In the genomic region with DNA sequence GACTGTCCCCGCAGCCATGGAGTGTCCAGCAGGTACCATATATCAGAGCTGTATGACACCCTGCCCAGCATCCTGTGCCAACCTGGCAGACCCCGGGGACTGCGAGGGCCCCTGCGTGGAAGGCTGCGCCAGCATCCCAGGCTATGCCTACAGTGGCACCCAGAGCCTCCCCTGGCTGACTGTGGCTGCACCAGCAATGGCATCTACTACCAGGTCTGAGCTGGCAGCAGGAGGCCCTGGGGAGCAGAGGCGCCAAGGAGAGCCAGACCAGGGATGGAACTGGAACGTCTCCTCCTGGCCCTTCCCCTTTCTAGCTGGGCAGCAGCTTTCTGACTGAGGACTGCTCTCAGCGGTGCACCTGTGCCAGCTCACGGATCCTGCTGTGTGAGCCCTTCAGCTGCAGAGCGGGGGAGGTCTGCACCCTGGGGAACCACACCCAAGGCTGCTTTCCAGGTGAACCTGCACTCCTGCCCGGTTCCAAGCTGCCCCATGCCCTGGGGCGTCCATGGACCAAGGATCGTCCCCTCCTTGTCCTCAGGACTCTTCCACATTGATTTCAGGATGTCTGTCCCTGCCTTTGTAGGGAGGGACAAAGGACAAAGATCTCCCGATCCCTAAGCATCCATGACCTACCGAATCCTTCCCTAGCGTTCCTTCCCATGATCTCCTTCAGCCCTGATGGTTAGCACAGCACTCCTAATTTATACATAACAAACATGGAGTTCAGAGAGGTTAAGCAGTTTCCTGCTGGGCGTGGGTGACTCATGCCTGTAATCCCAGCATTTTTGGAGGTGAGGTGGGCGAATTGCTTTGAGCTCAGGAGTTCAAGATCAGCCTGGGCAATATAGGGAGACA, we compare ENCODE assay signal across 15 cellular contexts. TPM values are rescaled to one million over a fixed set of nuclear protein-coding genes. Genes with fewer than 3 reads are reported as not detected.
DNase-seq lines count a peak whose midpoint lies in the region; ATAC-seq, FAIRE-seq and TF ChIP-seq lines count a peak whose summit lies in the region.
"Had no signal": no experiment of that assay in that cellular context is flagged by ENCODE, and none has a peak within 500 bp of the region (broad histone marks: within the 10 kb centered on the region; RNA-seq: fewer than 3 reads in every experiment).

No MANE protein-coding gene starts in this region.

- H3K4me3 ChIP-seq in H1 (ENCODE audit: extremely low read depth in 1 of 4, insufficient read depth in 2 of 4, low read depth in 3 of 4, low read length in 4 of 4) (no peak overlapping the region), osteoblast (ENCODE audit: insufficient read depth, low read length) (no peak overlapping the region)
- H3K4me3 ChIP-seq: colonic mucosa, tibial artery had no signal

- peak overlapping the region; percentile 88; the same call in 1 of the 2 replicates for H2BK15ac ChIP-seq in H1 (ENCODE audit: low read length)

- no peaks in the 10 kb centered on the region for H3K36me3 ChIP-seq in H1 (ENCODE audit: control insufficient read depth in 2 of 4, insufficient read depth in 4 of 4, low read length in 3 of 4)
- no peaks in the 10 kb centered on the region for H3K36me3 ChIP-seq in osteoblast (ENCODE audit: insufficient read depth, low read length)
- H3K36me3 ChIP-seq: colonic mucosa, tibial artery had no signal

- no peak overlapping the region for H4K5ac ChIP-seq in H1 (ENCODE audit: insufficient read length, low read depth, low read length)

- peak overlapping the region; percentile 24 for H3K4ac ChIP-seq in H1 (replicated peaks; ENCODE audit: insufficient read length, low read depth, low read length)

- no peak overlapping the region for H2BK5ac ChIP-seq in H1 (ENCODE audit: low read depth, low read length)

- H3K4me1 ChIP-seq in H1 (replicated peaks in 1 of 4; ENCODE audit: control insufficient read depth in 3 of 4, insufficient read depth in 4 of 4, low read length in 3 of 4): peaks cover 0 to 11% (median 6%) of the 10 kb centered on the region in 4 experiments; a peak in 6 of 7 replicates
- H3K4me1 ChIP-seq in osteoblast (ENCODE audit: insufficient read depth, low read length): no peaks in the 10 kb centered on the region
- H3K4me1 ChIP-seq: Caco-2, colonic mucosa, tibial artery had no signal

- TF ChIP-seq EP300 in H1 (IDR thresholded peaks at IDR 0.05; ENCODE audit: borderline replicate concordance in 1 of 2, low read depth in 2 of 2, low read length in 2 of 2): no peak

- no peak for FAIRE-seq in H1 (lab: Jason Lieb, UNC)
- FAIRE-seq: TTC549 had no signal

- no peak overlapping the region for H3K23ac ChIP-seq in H1 (ENCODE audit: insufficient read length)

- H3K14ac ChIP-seq in H1 (ENCODE audit: insufficient read length): no peak overlapping the region

- H3K9me3 ChIP-seq in H1 (ENCODE audit: insufficient read depth in 2 of 2, low read depth in 1 of 2, low read length in 1 of 2): no peaks in the 10 kb centered on the region
- H3K9me3 ChIP-seq in osteoblast (ENCODE audit: low read depth, low read length): no peaks in the 10 kb centered on the region
- H3K9me3 ChIP-seq: Caco-2, colonic mucosa, tibial artery had no signal

- H2AFZ ChIP-seq in H1 (ENCODE audit: low read length): no peak overlapping the region
- H2AFZ ChIP-seq in osteoblast (ENCODE audit: low read length): no peak overlapping the region

- POLR2A ChIA-PET in H1 (lab: Charles Lee; ENCODE audit: partially characterized antibody): interaction anchor here (0.7 to 1.6 kb wide), 9 partner anchors 9 to 97 kb away, joined by 3 to 4 read pairs (median 3); a partner anchor contains a TSS

- 70% methylated on average over 17 of the region's 18 CpGs; no CpG with 5 or more reads in 1 of the 2 experiments for WGBS in H1 (ENCODE audit: extremely low coverage in 1 of 2, insufficient coverage in 1 of 2, insufficient read length in 1 of 2, insufficient replicate concordance in 2 of 2, low coverage in 1 of 2, low lambda C conversion rate in 2 of 2, missing lambda C conversion rate in 1 of 2), 2 experiments

- H3K4me2 ChIP-seq in H1 (ENCODE audit: insufficient read depth in 1 of 2, low read depth in 2 of 2, low read length in 2 of 2) (peak overlapping the region; percentile 16 to 34; a peak in 2 of 4 replicates), osteoblast (ENCODE audit: insufficient read depth, low read length) (no peak overlapping the region)

- peak overlapping the region; percentile 3; the same call in 1 of the 2 replicates for H2BK12ac ChIP-seq in H1 (ENCODE audit: low read depth, low read length)

- peak; percentile 13 for DNase-seq in NCI-H2107 treated with DMSO at 0.1 percent for 48 hours (lab: John Stamatoyannopoulos, UW; ENCODE audit: unreplicated experiment)
- DNase-seq in NCI-H2107 (lab: John Stamatoyannopoulos, UW): no peak
- DNase-seq in NCI-H146 (lab: John Stamatoyannopoulos, UW): peak; percentile 63
- no peak for DNase-seq in H1 (ENCODE audit: low read depth in 1 of 2, low spot score in 2 of 2)
- peak; percentile 80 for DNase-seq in osteoblast (ENCODE audit: insufficient read length, low spot score, missing footprints)
- DNase-seq in activated CD8-positive, alpha-beta memory T cell treated with anti-CD3 and anti-CD28 coated beads, Interleukin-2, amount 10 ng/mL, durations not matched to agents 7 days and 5 days: no peak
- DNase-seq: 8988T, Caco-2, colonic mucosa, NCI-H526 treated with DMSO at 0.1 percent for 48 hours, SIG-M5, tibial artery had no signal

- peaks cover 2% of the 10 kb centered on the region for H3K27me3 Mint-ChIP-seq in activated CD8-positive, alpha-beta memory T cell treated with anti-CD3 and anti-CD28 coated beads, Interleukin-2, amount 10 ng/mL, durations not matched to agents 7 days and 5 days

- no peaks in the 10 kb centered on the region for H3K27me3 ChIP-seq in H1 (replicated peaks in 1 of 4; ENCODE audit: control insufficient read depth in 3 of 4, extremely low read depth in 1 of 4, insufficient read depth in 3 of 4, low read length in 3 of 4)
- H3K27me3 ChIP-seq in osteoblast (ENCODE audit: insufficient read depth, low read length): peaks cover 10% of the 10 kb centered on the region
- H3K27me3 ChIP-seq: colonic mucosa had no signal

- H3K4me3 Mint-ChIP-seq in activated CD8-positive, alpha-beta memory T cell treated with anti-CD3 and anti-CD28 coated beads, Interleukin-2, amount 10 ng/mL, durations not matched to agents 7 days and 5 days: no peak overlapping the region

- CTCF ChIA-PET in H1 (lab: Charles Lee; ENCODE audit: partially characterized antibody): interaction anchor here (0.7 to 4.7 kb wide), 13 partner anchors 10 to 316 kb away, joined by 3 to 28 read pairs (median 4); a partner anchor contains a TSS
- CTCF ChIA-PET in activated CD8-positive, alpha-beta memory T cell treated with anti-CD3 and anti-CD28 coated beads, Interleukin-2, amount 10 ng/mL, durations not matched to agents 7 days and 5 days (lab: Charles Lee): interaction anchor here (0.5 to 4.1 kb wide), 2 partner anchors 25 to 57 kb away, joined by 3 to 26 read pairs; a partner anchor contains a TSS

- H3K9ac ChIP-seq in H1 (replicated peaks in 1 of 4; ENCODE audit: extremely low read depth in 1 of 4, low read depth in 3 of 4, low read length in 3 of 4): no peak overlapping the region

- no peak overlapping the region for H2BK120ac ChIP-seq in H1 (replicated peaks; ENCODE audit: low read depth, low read length)

- ATAC-seq in GM18861 (IDR thresholded peaks at IDR 0.05; ENCODE audit: unreplicated experiment) (no peak), GM21360 (IDR thresholded peaks at IDR 0.05; ENCODE audit: unreplicated experiment) (no peak)
- ATAC-seq in activated CD8-positive, alpha-beta memory T cell treated with anti-CD3 and anti-CD28 coated beads, Interleukin-2, amount 10 ng/mL, durations not matched to agents 7 days and 5 days: no peak

- TF ChIP-seq RAD21 in H1 (IDR thresholded peaks at IDR 0.05 in 1 of 2, conservative IDR thresholded peaks at IDR 0.05 in 1 of 2; ENCODE audit: low read depth in 2 of 2, low read length in 2 of 2): no peak

- H4K20me1 ChIP-seq in H1 (replicated peaks in 1 of 2; ENCODE audit: control insufficient read depth in 1 of 2, insufficient read depth in 2 of 2, low read length in 2 of 2): no peaks in the 10 kb centered on the region
- H4K20me1 ChIP-seq in osteoblast (ENCODE audit: insufficient read depth, low read length): no peaks in the 10 kb centered on the region

- TF ChIP-seq POLR2A in H1 (IDR thresholded peaks at IDR 0.05; ENCODE audit: control extremely low read depth in 1 of 2, low read depth in 2 of 2, low read length in 2 of 2): no peak

- 0 out of 2 replicates have a peak, but pooled peaks cover 3% of the 10 kb centered on the region for H3K23me2 ChIP-seq in H1 (ENCODE audit: low read depth, low read length)

- H3K36me3 Mint-ChIP-seq in activated CD8-positive, alpha-beta memory T cell treated with anti-CD3 and anti-CD28 coated beads, Interleukin-2, amount 10 ng/mL, durations not matched to agents 7 days and 5 days: no peaks in the 10 kb centered on the region

- peak overlapping the region; percentile 39; the same call in 1 of the 2 replicates for H4K8ac ChIP-seq in H1 (ENCODE audit: extremely low read depth, insufficient read depth, low read length)

- no peaks in the 10 kb centered on the region for H3K4me1 Mint-ChIP-seq in activated CD8-positive, alpha-beta memory T cell treated with anti-CD3 and anti-CD28 coated beads, Interleukin-2, amount 10 ng/mL, durations not matched to agents 7 days and 5 days

- H3K9me3 Mint-ChIP-seq in activated CD8-positive, alpha-beta memory T cell treated with anti-CD3 and anti-CD28 coated beads, Interleukin-2, amount 10 ng/mL, durations not matched to agents 7 days and 5 days (ENCODE audit: low read depth): no peaks in the 10 kb centered on the region

- peak overlapping the region; percentile 89; the same call in 1 of the 2 replicates for H2BK20ac ChIP-seq in H1 (ENCODE audit: low read length)

- H3K56ac ChIP-seq in H1 (replicated peaks; ENCODE audit: insufficient read length, low read depth, low read length): no peak overlapping the region

- no peak overlapping the region for H3K27ac Mint-ChIP-seq in activated CD8-positive, alpha-beta memory T cell treated with anti-CD3 and anti-CD28 coated beads, Interleukin-2, amount 10 ng/mL, durations not matched to agents 7 days and 5 days

- peak overlapping the region; percentile 29 for H4K91ac ChIP-seq in H1 (replicated peaks; ENCODE audit: insufficient read length, low read length)

- no peak for TF ChIP-seq CTCF in H1 (IDR thresholded peaks at IDR 0.05; ENCODE audit: control extremely low read depth in 1 of 3, insufficient read depth in 1 of 3, low read depth in 1 of 3, low read length in 3 of 3)
- no peak for TF ChIP-seq CTCF in osteoblast (IDR thresholded peaks at IDR 0.05; ENCODE audit: extremely low read depth, low read depth, low read length)

- no peak overlapping the region for H2AK5ac ChIP-seq in H1 (ENCODE audit: low read depth, low read length)

- H3K79me2 ChIP-seq in H1 (ENCODE audit: control insufficient read depth in 1 of 2, insufficient read depth in 2 of 2, low read length in 2 of 2) (no peaks in the 10 kb centered on the region), osteoblast (ENCODE audit: insufficient read depth, low read length) (no peaks in the 10 kb centered on the region)

- H3K27ac ChIP-seq in H1 (ENCODE audit: low read depth, low read length) (no peak overlapping the region), osteoblast (ENCODE audit: low read depth, low read length) (no peak overlapping the region)
- H3K27ac ChIP-seq: colonic mucosa, tibial artery had no signal

- H3K18ac ChIP-seq in H1 (ENCODE audit: extremely low read depth, low read length): peak overlapping the region; percentile 9; the same call in 1 of the 2 replicates

- no peaks in the 10 kb centered on the region for H3K79me1 ChIP-seq in H1 (ENCODE audit: low read depth, low read length)

RNA-seq across cellular contexts. Expression of a gene that starts 33.3 kb away (rescaled TPM):
- 113 and 122 TPM in 2 replicates for total RNA-seq in H1 (2021; fragmentation: NEBNext Ultra II Directional; extraction: Animal tissue kit (Norgen Biotek cat#: 25700))
- polyA plus RNA-seq in H1 (2011; rRNA removed): 85.0 and 141 TPM in 2 replicates
- 99.8 TPM for polyA plus RNA-seq in H1 (2011; cell fraction: cytosol; rRNA removed)
- polyA plus RNA-seq in H1 (2011; cell fraction: nucleus; rRNA removed): 125 TPM
- 87.6 to 114 TPM (median 107 TPM) in 4 replicates for polyA plus RNA-seq in H1 (2012, experiment 1 of 2)
- 115 TPM for polyA plus RNA-seq in H1 (2012, experiment 2 of 2)
- 95.4 TPM for polyA plus RNA-seq in H1 (2013, experiment 1 of 2)
- 95.7 TPM for polyA plus RNA-seq in H1 (2013, experiment 2 of 2)
- polyA minus RNA-seq in H1 (2011; rRNA and poly(A)+ RNA removed): 97.8 and 111 TPM in 2 replicates
- 105 TPM for polyA minus RNA-seq in H1 (2011; cell fraction: cytosol; rRNA and poly(A)+ RNA removed)
- polyA minus RNA-seq in H1 (2011; cell fraction: nucleus; rRNA and poly(A)+ RNA removed): 57.6 TPM
- 41.8 and 47.0 TPM in 2 replicates for total RNA-seq in osteoblast
- 1 to 10 TPM; 1.3 to 2.0 TPM for total RNA-seq in activated CD8-positive, alpha-beta memory T cell treated with anti-CD3 and anti-CD28 coated beads, Interleukin-2, amount 10 ng/mL, durations not matched to agents 7 days and 5 days

RNA-seq across cellular contexts. Expression of a gene that starts 58.5 kb away (rescaled TPM):
- 40.1 and 40.7 TPM in 2 replicates for total RNA-seq in H1 (2021; fragmentation: NEBNext Ultra II Directional; extraction: Animal tissue kit (Norgen Biotek cat#: 25700))
- 31.4 and 54.0 TPM in 2 replicates for polyA plus RNA-seq in H1 (2011; rRNA removed)
- polyA plus RNA-seq in H1 (2011; cell fraction: cytosol; rRNA removed): 28.5 TPM
- polyA plus RNA-seq in H1 (2011; cell fraction: nucleus; rRNA removed): 74.3 TPM
- polyA plus RNA-seq in H1 (2012, experiment 1 of 2): 25.4 to 35.3 TPM (median 33.8 TPM) in 4 replicates
- polyA plus RNA-seq in H1 (2012, experiment 2 of 2): 27.5 TPM
- 33.2 TPM for polyA plus RNA-seq in H1 (2013, experiment 1 of 2)
- polyA plus RNA-seq in H1 (2013, experiment 2 of 2): 32.9 TPM
- polyA minus RNA-seq in H1 (2011; rRNA and poly(A)+ RNA removed): 13.1 and 22.4 TPM in 2 replicates
- polyA minus RNA-seq in H1 (2011; cell fraction: cytosol; rRNA and poly(A)+ RNA removed): 13.4 TPM
- 13.4 TPM for polyA minus RNA-seq in H1 (2011; cell fraction: nucleus; rRNA and poly(A)+ RNA removed)
- 19.5 and 20.0 TPM in 2 replicates for total RNA-seq in osteoblast
- total RNA-seq in activated CD8-positive, alpha-beta memory T cell treated with anti-CD3 and anti-CD28 coated beads, Interleukin-2, amount 10 ng/mL, durations not matched to agents 7 days and 5 days: 10 to 100 TPM; 28.6 to 30.1 TPM

Comparison
In these comparisons a context has a peak if more than half of its experiments do, and no peak if none do; other contexts are left out.
1. DNase-seq: peak in NCI-H2107 treated with DMSO at 0.1 percent for 48 hours (single experiment), NCI-H146 (single experiment) and osteoblast (single experiment); none in NCI-H2107 (single experiment), H1 (0 of 2) and activated CD8-positive, alpha-beta memory T cell treated with anti-CD3 and anti-CD28 coated beads, Interleukin-2, amount 10 ng/mL, durations not matched to agents 7 days and 5 days (single experiment).
2. RNA of a gene that starts 33.3 kb away (total RNA-seq): 113 to 122 TPM in H1 and 41.8 to 47.0 TPM in osteoblast; 1.3 to 2.0 TPM in activated CD8-positive, alpha-beta memory T cell treated with anti-CD3 and anti-CD28 coated beads, Interleukin-2, amount 10 ng/mL, durations not matched to agents 7 days and 5 days; every median in the first group is over 10 times any median in the second.